In genomic region chr2:3377279-3377611, GRCh38 we compare ENCODE assay signal across 1 cellular context.
A peak's percentile ranks its signal among the peaks of the same experiment; 100 is the strongest.
TF ChIP-seq lines count a peak whose summit lies in the region.

No MANE protein-coding gene starts in this region.

TF ChIP-seq in HepG2, 621 proteins besides CTCF, POLR2A, EP300 and RAD21 (continued from another document and continues in another):
- TF ChIP-seq KDM5A (IDR thresholded peaks at IDR 0.05; ENCODE audit: borderline replicate concordance, low read length) (no peak), ZBTB14 (CRISPR knock-in tag; IDR thresholded peaks at IDR 0.05) (no peak), ZNF143 (CRISPR knock-in tag; IDR thresholded peaks at IDR 0.05) (no peak), SRSF4 (IDR thresholded peaks at IDR 0.05; ENCODE audit: low read depth, low read length, poor library complexity, severe bottlenecking) (no peak), HDAC1 (CRISPR knock-in tag; IDR thresholded peaks at IDR 0.05) (no peak), EED (CRISPR knock-in tag; IDR thresholded peaks at IDR 0.05) (no peak), RFX1 (IDR thresholded peaks at IDR 0.05) (no peak), NR2F2 (IDR thresholded peaks at IDR 0.05; ENCODE audit: borderline replicate concordance, low read depth) (no peak), YEATS2 (CRISPR knock-in tag; IDR thresholded peaks at IDR 0.05; ENCODE audit: borderline replicate concordance) (no peak), NAIF1 (CRISPR knock-in tag; IDR thresholded peaks at IDR 0.05; ENCODE audit: borderline replicate concordance) (no peak), CC2D1A (CRISPR knock-in tag; IDR thresholded peaks at IDR 0.05) (no peak), MTERF4 (CRISPR knock-in tag; IDR thresholded peaks at IDR 0.05) (no peak), HNRNPL (IDR thresholded peaks at IDR 0.05; ENCODE audit: low read depth, low read length) (no peak), MXD1 (CRISPR knock-in tag; IDR thresholded peaks at IDR 0.05) (no peak), ZNF564 (CRISPR knock-in tag; IDR thresholded peaks at IDR 0.05) (0 out of 2 replicates have a peak, but pooled peaks have one; percentile 65), NFIB (CRISPR knock-in tag; IDR thresholded peaks at IDR 0.05; ENCODE audit: borderline replicate concordance) (no peak), ZNF296 (CRISPR knock-in tag; conservative IDR thresholded peaks at IDR 0.05) (no peak), ZNF549 (CRISPR knock-in tag; IDR thresholded peaks at IDR 0.05) (no peak), KDM1A (CRISPR knock-in tag; IDR thresholded peaks at IDR 0.05) (peak; percentile 68; the same call in 1 of the 2 replicates), SSRP1 (CRISPR knock-in tag; IDR thresholded peaks at IDR 0.05) (0 out of 2 replicates have a peak, but pooled peaks have one; percentile 4), ZNF841 (CRISPR knock-in tag; IDR thresholded peaks at IDR 0.05; ENCODE audit: borderline replicate concordance) (no peak), RFX3 (CRISPR knock-in tag; IDR thresholded peaks at IDR 0.05) (no peak), HOXA7 (CRISPR knock-in tag; IDR thresholded peaks at IDR 0.05) (no peak), ZNF766 (CRISPR knock-in tag; IDR thresholded peaks at IDR 0.05; ENCODE audit: borderline replicate concordance) (no peak), ESRRA (CRISPR knock-in tag; IDR thresholded peaks at IDR 0.05; ENCODE audit: low read depth) (no peak), TSC22D2 (CRISPR knock-in tag; IDR thresholded peaks at IDR 0.05; ENCODE audit: borderline replicate concordance) (no peak), ZNF160 (CRISPR knock-in tag; IDR thresholded peaks at IDR 0.05) (no peak), ZNF546 (CRISPR knock-in tag; conservative IDR thresholded peaks at IDR 0.05) (no peak), KLF16 (CRISPR knock-in tag; IDR thresholded peaks at IDR 0.05) (no peak), KDM6A (CRISPR knock-in tag; IDR thresholded peaks at IDR 0.05; ENCODE audit: low read depth) (no peak), NR2F1 (CRISPR knock-in tag; IDR thresholded peaks at IDR 0.05) (0 out of 4 replicates have a peak, but pooled peaks of 1 of the 2 experiments have one; percentile 11), HOXA3 (CRISPR knock-in tag; IDR thresholded peaks at IDR 0.05) (no peak), NRL (CRISPR knock-in tag; IDR thresholded peaks at IDR 0.05; ENCODE audit: borderline replicate concordance) (no peak), ZNF407 (CRISPR knock-in tag; IDR thresholded peaks at IDR 0.05; ENCODE audit: not compliant biosample characterization) (no peak), ZNF484 (CRISPR knock-in tag; IDR thresholded peaks at IDR 0.05; ENCODE audit: borderline replicate concordance, low read depth) (no peak), MIXL1 (CRISPR knock-in tag; IDR thresholded peaks at IDR 0.05) (no peak), MBD4 (IDR thresholded peaks at IDR 0.05; ENCODE audit: borderline replicate concordance, low read length) (no peak), DNMT3B (CRISPR knock-in tag; conservative IDR thresholded peaks at IDR 0.05) (0 out of 2 replicates have a peak, but pooled peaks have one; percentile 68), ZSCAN30 (CRISPR knock-in tag; IDR thresholded peaks at IDR 0.05) (peak; percentile 8; the same call in 1 of the 2 replicates), ZNF558 (CRISPR knock-in tag; IDR thresholded peaks at IDR 0.05; ENCODE audit: borderline replicate concordance) (no peak), ZKSCAN5 (CRISPR knock-in tag; IDR thresholded peaks at IDR 0.05) (no peak), KDM3A (CRISPR knock-in tag; IDR thresholded peaks at IDR 0.05; ENCODE audit: low read depth) (no peak), U2AF1 (optimal IDR thresholded peaks at IDR 0.05; ENCODE audit: low read depth, low read length) (no peak), ZNF605 (CRISPR knock-in tag; IDR thresholded peaks at IDR 0.05) (no peak), LCORL (IDR thresholded peaks at IDR 0.05) (no peak), LCORL (CRISPR knock-in tag; IDR thresholded peaks at IDR 0.05) (no peak), TAF1 (CRISPR knock-in tag; IDR thresholded peaks at IDR 0.05) (no peak), RBFOX2 (IDR thresholded peaks at IDR 0.05; ENCODE audit: low read depth, low read length) (no peak), NFIC (IDR thresholded peaks at IDR 0.05; ENCODE audit: low read length) (no peak)
- TF ChIP-seq, protein P1, sequence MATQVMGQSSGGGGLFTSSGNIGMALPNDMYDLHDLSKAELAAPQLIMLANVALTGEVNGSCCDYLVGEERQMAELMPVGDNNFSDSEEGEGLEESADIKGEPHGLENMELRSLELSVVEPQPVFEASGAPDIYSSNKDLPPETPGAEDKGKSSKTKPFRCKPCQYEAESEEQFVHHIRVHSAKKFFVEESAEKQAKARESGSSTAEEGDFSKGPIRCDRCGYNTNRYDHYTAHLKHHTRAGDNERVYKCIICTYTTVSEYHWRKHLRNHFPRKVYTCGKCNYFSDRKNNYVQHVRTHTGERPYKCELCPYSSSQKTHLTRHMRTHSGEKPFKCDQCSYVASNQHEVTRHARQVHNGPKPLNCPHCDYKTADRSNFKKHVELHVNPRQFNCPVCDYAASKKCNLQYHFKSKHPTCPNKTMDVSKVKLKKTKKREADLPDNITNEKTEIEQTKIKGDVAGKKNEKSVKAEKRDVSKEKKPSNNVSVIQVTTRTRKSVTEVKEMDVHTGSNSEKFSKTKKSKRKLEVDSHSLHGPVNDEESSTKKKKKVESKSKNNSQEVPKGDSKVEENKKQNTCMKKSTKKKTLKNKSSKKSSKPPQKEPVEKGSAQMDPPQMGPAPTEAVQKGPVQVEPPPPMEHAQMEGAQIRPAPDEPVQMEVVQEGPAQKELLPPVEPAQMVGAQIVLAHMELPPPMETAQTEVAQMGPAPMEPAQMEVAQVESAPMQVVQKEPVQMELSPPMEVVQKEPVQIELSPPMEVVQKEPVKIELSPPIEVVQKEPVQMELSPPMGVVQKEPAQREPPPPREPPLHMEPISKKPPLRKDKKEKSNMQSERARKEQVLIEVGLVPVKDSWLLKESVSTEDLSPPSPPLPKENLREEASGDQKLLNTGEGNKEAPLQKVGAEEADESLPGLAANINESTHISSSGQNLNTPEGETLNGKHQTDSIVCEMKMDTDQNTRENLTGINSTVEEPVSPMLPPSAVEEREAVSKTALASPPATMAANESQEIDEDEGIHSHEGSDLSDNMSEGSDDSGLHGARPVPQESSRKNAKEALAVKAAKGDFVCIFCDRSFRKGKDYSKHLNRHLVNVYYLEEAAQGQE (IDR thresholded peaks at IDR 0.05; ENCODE audit: borderline replicate concordance in 1 of 2, low read depth in 1 of 2, low read length in 2 of 2), result no peak
- TF ChIP-seq, protein P2, sequence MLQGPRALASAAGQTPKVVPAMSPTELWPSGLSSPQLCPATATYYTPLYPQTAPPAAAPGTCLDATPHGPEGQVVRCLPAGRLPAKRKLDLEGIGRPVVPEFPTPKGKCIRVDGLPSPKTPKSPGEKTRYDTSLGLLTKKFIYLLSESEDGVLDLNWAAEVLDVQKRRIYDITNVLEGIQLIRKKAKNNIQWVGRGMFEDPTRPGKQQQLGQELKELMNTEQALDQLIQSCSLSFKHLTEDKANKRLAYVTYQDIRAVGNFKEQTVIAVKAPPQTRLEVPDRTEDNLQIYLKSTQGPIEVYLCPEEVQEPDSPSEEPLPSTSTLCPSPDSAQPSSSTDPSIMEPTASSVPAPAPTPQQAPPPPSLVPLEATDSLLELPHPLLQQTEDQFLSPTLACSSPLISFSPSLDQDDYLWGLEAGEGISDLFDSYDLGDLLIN (CRISPR knock-in tag; IDR thresholded peaks at IDR 0.05; ENCODE audit: borderline replicate concordance), result no peak
- TF ChIP-seq, protein P3, sequence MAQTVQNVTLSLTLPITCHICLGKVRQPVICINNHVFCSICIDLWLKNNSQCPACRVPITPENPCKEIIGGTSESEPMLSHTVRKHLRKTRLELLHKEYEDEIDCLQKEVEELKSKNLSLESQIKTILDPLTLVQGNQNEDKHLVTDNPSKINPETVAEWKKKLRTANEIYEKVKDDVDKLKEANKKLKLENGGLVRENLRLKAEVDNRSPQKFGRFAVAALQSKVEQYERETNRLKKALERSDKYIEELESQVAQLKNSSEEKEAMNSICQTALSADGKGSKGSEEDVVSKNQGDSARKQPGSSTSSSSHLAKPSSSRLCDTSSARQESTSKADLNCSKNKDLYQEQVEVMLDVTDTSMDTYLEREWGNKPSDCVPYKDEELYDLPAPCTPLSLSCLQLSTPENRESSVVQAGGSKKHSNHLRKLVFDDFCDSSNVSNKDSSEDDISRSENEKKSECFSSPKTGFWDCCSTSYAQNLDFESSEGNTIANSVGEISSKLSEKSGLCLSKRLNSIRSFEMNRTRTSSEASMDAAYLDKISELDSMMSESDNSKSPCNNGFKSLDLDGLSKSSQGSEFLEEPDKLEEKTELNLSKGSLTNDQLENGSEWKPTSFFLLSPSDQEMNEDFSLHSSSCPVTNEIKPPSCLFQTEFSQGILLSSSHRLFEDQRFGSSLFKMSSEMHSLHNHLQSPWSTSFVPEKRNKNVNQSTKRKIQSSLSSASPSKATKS (CRISPR knock-in tag; IDR thresholded peaks at IDR 0.05), result no peak
- TF ChIP-seq, protein P4, sequence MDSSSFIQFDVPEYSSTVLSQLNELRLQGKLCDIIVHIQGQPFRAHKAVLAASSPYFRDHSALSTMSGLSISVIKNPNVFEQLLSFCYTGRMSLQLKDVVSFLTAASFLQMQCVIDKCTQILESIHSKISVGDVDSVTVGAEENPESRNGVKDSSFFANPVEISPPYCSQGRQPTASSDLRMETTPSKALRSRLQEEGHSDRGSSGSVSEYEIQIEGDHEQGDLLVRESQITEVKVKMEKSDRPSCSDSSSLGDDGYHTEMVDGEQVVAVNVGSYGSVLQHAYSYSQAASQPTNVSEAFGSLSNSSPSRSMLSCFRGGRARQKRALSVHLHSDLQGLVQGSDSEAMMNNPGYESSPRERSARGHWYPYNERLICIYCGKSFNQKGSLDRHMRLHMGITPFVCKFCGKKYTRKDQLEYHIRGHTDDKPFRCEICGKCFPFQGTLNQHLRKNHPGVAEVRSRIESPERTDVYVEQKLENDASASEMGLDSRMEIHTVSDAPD (CRISPR knock-in tag; IDR thresholded peaks at IDR 0.05), result no peak
